In genomic region chr10:107165007-107165406, GRCh38 we compare ENCODE assay signal across 13 cellular contexts. TPM values are rescaled to one million over a fixed set of nuclear protein-coding genes. Genes with fewer than 3 reads are reported as not detected.
A peak's percentile ranks its signal among the peaks of the same experiment; 100 is the strongest.
DNase-seq lines count a peak whose midpoint lies in the region; ATAC-seq and TF ChIP-seq lines count a peak whose summit lies in the region.
"Had no signal": no experiment of that assay in that cellular context is flagged by ENCODE, and none has a peak within 500 bp of the region (broad histone marks: within the 10 kb centered on the region; RNA-seq: fewer than 3 reads in every experiment).

No MANE protein-coding gene starts in this region.

- no peak overlapping the region for H3K9ac ChIP-seq in neural progenitor cell

- peak overlapping the region; percentile 70 for H3K27ac Mint-ChIP-seq in neural progenitor cell
- H3K27ac Mint-ChIP-seq in Calu3 (ENCODE audit: unreplicated experiment): no peak overlapping the region
- H3K27ac Mint-ChIP-seq: activated CD8-positive, alpha-beta T cell treated with anti-CD3 and anti-CD28 coated beads, Interleukin-2, amount 10 ng/mL, durations not matched to agents 7 days and 5 days; activated naive CD4-positive, alpha-beta T cell treated with anti-CD3 and anti-CD28 coated beads, Interleukin-2, amount 50 U/mL, for 72 hours; T-helper 17 cell had no signal

- H3K4me3 Mint-ChIP-seq in neural progenitor cell (peak overlapping the region; percentile 94), Calu3 (ENCODE audit: low read depth, unreplicated experiment) (no peak overlapping the region)
- H3K4me3 Mint-ChIP-seq: activated CD8-positive, alpha-beta T cell treated with anti-CD3 and anti-CD28 coated beads, Interleukin-2, amount 10 ng/mL, durations not matched to agents 7 days and 5 days; T-helper 17 cell had no signal

- CTCF ChIA-PET in Calu3 (lab: Charles Lee): no interaction called here

- H2AFZ ChIP-seq in neural progenitor cell (replicated peaks): peak overlapping the region; percentile 92

- H3K27ac ChIP-seq in left ventricle myocardium inferior (replicated peaks): no peak overlapping the region
- H3K27ac ChIP-seq in neural progenitor cell: no peak overlapping the region

- peaks cover 14% of the 10 kb centered on the region for H3F3A ChIP-seq in neural progenitor cell (ENCODE audit: low read depth)

- H3K79me2 ChIP-seq in neural progenitor cell (ENCODE audit: low read depth): no peaks in the 10 kb centered on the region

- no TSS peak for BruUV-seq in Calu3 (replicated peaks; lab: Mats Ljungman, UMichigan)

- H3K36me3 ChIP-seq in left ventricle myocardium inferior (no peaks in the 10 kb centered on the region), neural progenitor cell (no peaks in the 10 kb centered on the region)

- no peaks in the 10 kb centered on the region for H3K36me3 Mint-ChIP-seq in neural progenitor cell
- no peaks in the 10 kb centered on the region for H3K36me3 Mint-ChIP-seq in Calu3 (ENCODE audit: insufficient read depth, unreplicated experiment)

- H3K4me3 ChIP-seq in left ventricle myocardium inferior: peak overlapping the region; percentile 64
- peak overlapping the region; percentile 98 for H3K4me3 ChIP-seq in neural progenitor cell

- H3K4me1 Mint-ChIP-seq in neural progenitor cell: peaks cover 32% of the 10 kb centered on the region
- H3K4me1 Mint-ChIP-seq in Calu3 (ENCODE audit: low read depth, unreplicated experiment): no peaks in the 10 kb centered on the region
- H3K4me1 Mint-ChIP-seq: T-helper 17 cell had no signal

- peaks cover 92% of the 10 kb centered on the region for H3K27me3 ChIP-seq in left ventricle myocardium inferior (ENCODE audit: low read depth)
- peaks cover 38% of the 10 kb centered on the region for H3K27me3 ChIP-seq in neural progenitor cell

- TF ChIP-seq CTCF in left ventricle myocardium inferior (IDR thresholded peaks at IDR 0.05; ENCODE audit: borderline replicate concordance) (no peak), neural progenitor cell (IDR thresholded peaks at IDR 0.05) (no peak), Calu3 (IDR thresholded peaks at IDR 0.05; ENCODE audit: unreplicated experiment) (no peak)

- intact Hi-C loops in left ventricle myocardium inferior (cut with micrococcal nuclease) (no loop called here), left cardiac atrium (cut with DNase I) (no loop called here), Calu3 (cut with micrococcal nuclease; ENCODE audit: unreplicated experiment) (no loop called here)

- DNase-seq in left ventricle myocardium inferior (no peak), left cardiac atrium (no peak), foreskin melanocyte (peak; percentile 35), neural progenitor cell (ENCODE audit: low spot score) (peak; percentile 24), Calu3 (no peak), NCI-H146 (lab: John Stamatoyannopoulos, UW) (no peak)
- DNase-seq: ACHN; activated CD8-positive, alpha-beta T cell treated with anti-CD3 and anti-CD28 coated beads, Interleukin-2, amount 10 ng/mL, durations not matched to agents 7 days and 5 days; NCI-H1417; T-helper 17 cell had no signal

- H3K9me3 Mint-ChIP-seq in neural progenitor cell: no peaks in the 10 kb centered on the region
- peaks cover 5% of the 10 kb centered on the region for H3K9me3 Mint-ChIP-seq in Calu3 (ENCODE audit: low read depth, unreplicated experiment)

- H3K9me3 ChIP-seq in left ventricle myocardium inferior (replicated peaks) (no peaks in the 10 kb centered on the region), neural progenitor cell (ENCODE audit: low read depth) (no peaks in the 10 kb centered on the region)

- H3K27me3 Mint-ChIP-seq in neural progenitor cell (ENCODE audit: insufficient read depth, low read depth) (peaks cover 12% of the 10 kb centered on the region), Calu3 (ENCODE audit: unreplicated experiment) (no peaks in the 10 kb centered on the region)

- H4K20me1 ChIP-seq in neural progenitor cell (ENCODE audit: low read depth): no peaks in the 10 kb centered on the region

- H3K4me1 ChIP-seq in left ventricle myocardium inferior (peaks cover 6% of the 10 kb centered on the region), neural progenitor cell (peaks cover 17% of the 10 kb centered on the region)

- ATAC-seq in left cardiac atrium (no peak), HG03439 (IDR thresholded peaks at IDR 0.05; ENCODE audit: unreplicated experiment) (no peak), GM21528 (IDR thresholded peaks at IDR 0.05; ENCODE audit: low FRiP score, unreplicated experiment) (no peak)
- ATAC-seq: activated CD8-positive, alpha-beta T cell treated with anti-CD3 and anti-CD28 coated beads, Interleukin-2, amount 10 ng/mL, durations not matched to agents 7 days and 5 days; activated naive CD4-positive, alpha-beta T cell treated with anti-CD3 and anti-CD28 coated beads, Interleukin-2, amount 50 U/mL, for 72 hours; T-helper 17 cell had no signal

- H3K4me2 ChIP-seq in neural progenitor cell: peak overlapping the region; percentile 100

RNA-seq across cellular contexts. Expression of gene SORCS1, which starts 0.5 kb away (rescaled TPM):
- total RNA-seq in left ventricle myocardium inferior (2.9 TPM), left cardiac atrium (1 to 10 TPM; 2.3 to 4.2 TPM), neural progenitor cell (ENCODE audit: low replicate concordance) (11.1 and 15.2 TPM in 2 replicates), Calu3 (2022) (not detected in 2 replicates)
- total RNA-seq: activated CD8-positive, alpha-beta T cell treated with anti-CD3 and anti-CD28 coated beads, Interleukin-2, amount 10 ng/mL, durations not matched to agents 7 days and 5 days; activated naive CD4-positive, alpha-beta T cell treated with anti-CD3 and anti-CD28 coated beads, Interleukin-2, amount 50 U/mL, for 72 hours; T-helper 17 cell had no signal

Comparison
In these comparisons a context has a peak if more than half of its experiments do, and no peak if none do; other contexts are left out.
1. DNase-seq: peak in foreskin melanocyte (single experiment) and neural progenitor cell (single experiment); none in left ventricle myocardium inferior (single experiment), left cardiac atrium (single experiment), Calu3 (single experiment) and NCI-H146 (single experiment).